Comparison of ENCODE assay signal across 18 cellular contexts in genomic region chr7:151010002-151010306, GRCh38. TPM values are rescaled to one million over a fixed set of nuclear protein-coding genes. Genes with fewer than 3 reads are reported as not detected.
A peak's percentile ranks its signal among the peaks of the same experiment; 100 is the strongest.
DNase-seq lines count a peak whose midpoint lies in the region; ATAC-seq and TF ChIP-seq lines count a peak whose summit lies in the region.
"Had no signal": no experiment of that assay in that cellular context is flagged by ENCODE, and none has a peak within 500 bp of the region (broad histone marks: within the 10 kb centered on the region; RNA-seq: fewer than 3 reads in every experiment).

No MANE protein-coding gene starts in this region.

- H3K79me2 ChIP-seq in osteoblast (ENCODE audit: insufficient read depth, low read length) = no peaks in the 10 kb centered on the region

- H3K9ac ChIP-seq in NT2/D1 (ENCODE audit: insufficient read length, low read depth) = peak overlapping the region; percentile 93
- H3K9ac ChIP-seq: KMS-11 had no signal

- H3K4me3 ChIP-seq in NT2/D1 (ENCODE audit: insufficient read length, low read depth) (peak overlapping the region; percentile 73), fibroblast of villous mesenchyme (ENCODE audit: low read depth, low read length) (peak overlapping the region; percentile 47), osteoblast (ENCODE audit: insufficient read depth, low read length) (no peak overlapping the region)
- H3K4me3 ChIP-seq: body of pancreas, esophagus muscularis mucosa, pancreas, skin epidermis, stomach had no signal

- no peak overlapping the region for H3K27ac ChIP-seq in osteoblast (ENCODE audit: low read depth, low read length)
- no peak overlapping the region for H3K27ac ChIP-seq in substantia nigra (ENCODE audit: low read depth, low read length, poor library complexity, severe bottlenecking)
- H3K27ac ChIP-seq: body of pancreas, esophagus muscularis mucosa, KMS-11, pancreas had no signal

- no peak for ATAC-seq in HG02759 (IDR thresholded peaks at IDR 0.05; ENCODE audit: unreplicated experiment)
- ATAC-seq: body of pancreas, pancreas had no signal

- TF ChIP-seq CTCF in fibroblast of villous mesenchyme (IDR thresholded peaks at IDR 0.05; ENCODE audit: insufficient read depth, low read depth, low read length) = no peak
- TF ChIP-seq CTCF in osteoblast (IDR thresholded peaks at IDR 0.05; ENCODE audit: extremely low read depth, low read depth, low read length) = no peak

- H3K9me3 ChIP-seq in NT2/D1 (ENCODE audit: insufficient read depth, low read length) = no peaks in the 10 kb centered on the region
- H3K9me3 ChIP-seq in osteoblast (ENCODE audit: low read depth, low read length) = no peaks in the 10 kb centered on the region
- H3K9me3 ChIP-seq: body of pancreas, esophagus muscularis mucosa, pancreas, stomach had no signal

- H3K4me1 ChIP-seq in NT2/D1 (ENCODE audit: insufficient read depth, insufficient read length) (peaks cover 27% of the 10 kb centered on the region), osteoblast (ENCODE audit: insufficient read depth, low read length) (peaks cover 9% of the 10 kb centered on the region)

- no peaks in the 10 kb centered on the region for H4K20me1 ChIP-seq in osteoblast (ENCODE audit: insufficient read depth, low read length)

- H3K36me3 ChIP-seq in NT2/D1 (ENCODE audit: insufficient read depth, insufficient read length, low read length) (peaks cover 7% of the 10 kb centered on the region), osteoblast (ENCODE audit: insufficient read depth, low read length) (no peaks in the 10 kb centered on the region)
- H3K36me3 ChIP-seq: pancreas, stomach had no signal

- H3K27me3 ChIP-seq in NT2/D1 (ENCODE audit: insufficient read depth, insufficient read length) = no peaks in the 10 kb centered on the region
- peaks cover 6% of the 10 kb centered on the region for H3K27me3 ChIP-seq in osteoblast (ENCODE audit: insufficient read depth, low read length)
- H3K27me3 ChIP-seq: pancreas had no signal

- no peak overlapping the region for H3K4me2 ChIP-seq in osteoblast (ENCODE audit: insufficient read depth, low read length)
- H3K4me2 ChIP-seq: KMS-11 had no signal

- no peak overlapping the region for H2AFZ ChIP-seq in osteoblast (ENCODE audit: low read length)

- DNase-seq in activated effector memory CD4-positive, alpha-beta T cell treated with anti-CD3 and anti-CD28 coated beads, Interleukin-2, amount 50 U/mL, for 16 hours = peak; percentile 62
- no peak for DNase-seq in activated effector memory CD4-positive, alpha-beta T cell treated with Interleukin-2 at 50 U/mL for 16 hours
- DNase-seq in NT2/D1 (ENCODE audit: low read depth, low spot score) = no peak
- DNase-seq in fibroblast of villous mesenchyme (ENCODE audit: low read depth) = no peak
- peak; percentile 78 for DNase-seq in osteoblast (ENCODE audit: insufficient read length, low spot score, missing footprints)
- no peak for DNase-seq in SKM-1 treated with dmso at 0.1 percent for 144 hours (lab: John Stamatoyannopoulos, UW; ENCODE audit: unreplicated experiment)
- no peak for DNase-seq in substantia nigra (lab: John Stamatoyannopoulos, UW)
- DNase-seq: activated gamma-delta T cell treated with Interleukin-2 at 50 U/mL for 16 hours, body of pancreas, dermis blood vessel endothelial cell, NCI-H1105 treated with DMSO at 0.1 percent for 48 hours, Right ventricle myocardium superior, stomach had no signal

RNA-seq across cellular contexts. Expression of gene ATG9B, which starts 14.3 kb away (rescaled TPM):
- total RNA-seq in fibroblast of villous mesenchyme (under 0.01 and 0.32 TPM in 2 replicates), osteoblast (not detected in 2 replicates)
- total RNA-seq: body of pancreas, dermis blood vessel endothelial cell, Right ventricle myocardium superior had no signal

RNA-seq across cellular contexts. Expression of gene ABCB8, which starts 18.3 kb away (rescaled TPM):
- total RNA-seq in fibroblast of villous mesenchyme (35.4 and 36.4 TPM in 2 replicates), osteoblast (32.6 and 35.1 TPM in 2 replicates)

RNA-seq across cellular contexts. Expression of gene NOS3, which starts 19.1 kb away (rescaled TPM):
- total RNA-seq in fibroblast of villous mesenchyme = 1.3 and 3.5 TPM in 2 replicates
- not detected in 2 replicates for total RNA-seq in osteoblast

RNA-seq across cellular contexts. Expression of gene KCNH2, which starts 31.8 kb away (rescaled TPM):
- total RNA-seq in fibroblast of villous mesenchyme (0.64 and 2.6 TPM in 2 replicates), osteoblast (not detected in 2 replicates)
- total RNA-seq: dermis blood vessel endothelial cell had no signal

RNA-seq across cellular contexts. Expression of gene ASIC3, which starts 38.4 kb away (rescaled TPM):
- total RNA-seq in fibroblast of villous mesenchyme = under 0.01 and 0.32 TPM in 2 replicates
- under 0.01 and 0.29 TPM in 2 replicates for total RNA-seq in osteoblast
- total RNA-seq: dermis blood vessel endothelial cell had no signal

Comparison
In these comparisons a context has a peak if more than half of its experiments do, and no peak if none do; other contexts are left out.
1. DNase-seq: peak in activated effector memory CD4-positive, alpha-beta T cell treated with anti-CD3 and anti-CD28 coated beads, Interleukin-2, amount 50 U/mL, for 16 hours (single experiment) and osteoblast (single experiment); none in activated effector memory CD4-positive, alpha-beta T cell treated with Interleukin-2 at 50 U/mL for 16 hours (single experiment), NT2/D1 (single experiment), fibroblast of villous mesenchyme (single experiment), SKM-1 treated with dmso at 0.1 percent for 144 hours (single experiment) and substantia nigra (0 of 49).